Comparison of ENCODE assay signal across 13 cellular contexts in the genomic region with DNA sequence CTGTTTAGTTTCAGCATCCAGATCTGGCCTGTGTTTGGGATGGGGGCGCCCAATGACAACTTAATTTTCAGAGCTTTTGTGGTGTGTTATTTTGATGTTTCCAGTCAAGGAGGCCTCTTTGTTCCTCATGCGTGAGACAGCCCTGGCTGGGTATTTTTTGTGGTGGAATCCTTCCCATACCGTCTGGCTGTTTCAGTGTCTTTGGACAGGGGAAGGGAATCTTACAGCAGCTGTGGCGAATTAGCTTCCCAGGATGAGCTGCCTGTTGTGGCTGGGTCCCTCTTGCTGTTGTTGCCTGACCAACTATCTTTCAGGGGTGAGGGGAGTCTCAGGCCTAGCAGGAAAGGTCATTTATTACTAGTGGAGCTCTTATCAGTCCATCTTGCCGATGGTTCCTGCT.
"Had no signal": no experiment of that assay in that cellular context is flagged by ENCODE, and none has a peak within 500 bp of the region (broad histone marks: within the 10 kb centered on the region; RNA-seq: fewer than 3 reads in every experiment).

No MANE protein-coding gene starts in this region.

- H3K27ac Mint-ChIP-seq: dendritic cell treated with granulocyte-macrophage colony-stimulating factor and Interleukin-4, amounts not matched to agents 40 ng/mL and 50 ng/mL, for 4 days; effector memory CD8-positive, alpha-beta T cell; naive thymus-derived CD8-positive, alpha-beta T cell had no signal

- H3K36me3 Mint-ChIP-seq: naive thymus-derived CD8-positive, alpha-beta T cell had no signal

- DNase-seq: effector memory CD8-positive, alpha-beta T cell; erythroblast; heart left ventricle; hippocampal formation; left colon; mesendoderm; naive thymus-derived CD8-positive, alpha-beta T cell; stimulated activated CD4-positive, alpha-beta T cell treated with anti-CD3 and anti-CD28 coated beads, Interleukin-2, amount 100 ng/mL, for 48 hours; stimulated activated naive CD4-positive, alpha-beta T cell treated with Interleukin-2 at 50 U/mL for 16 hours; trophoblast cell had no signal

- H3K9me3 Mint-ChIP-seq: dendritic cell treated with granulocyte-macrophage colony-stimulating factor and Interleukin-4, amounts not matched to agents 40 ng/mL and 50 ng/mL, for 4 days; effector memory CD8-positive, alpha-beta T cell; naive thymus-derived CD8-positive, alpha-beta T cell had no signal

- H3K27ac ChIP-seq: heart left ventricle, right atrium auricular region had no signal

- H3K36me3 ChIP-seq: heart left ventricle, right atrium auricular region had no signal

- H3K27me3 ChIP-seq: right atrium auricular region had no signal

- H3K4me3 Mint-ChIP-seq: dendritic cell treated with granulocyte-macrophage colony-stimulating factor and Interleukin-4, amounts not matched to agents 40 ng/mL and 50 ng/mL, for 4 days; effector memory CD8-positive, alpha-beta T cell; naive thymus-derived CD8-positive, alpha-beta T cell had no signal

- H3K4me3 ChIP-seq: heart left ventricle, right atrium auricular region, smooth muscle cell had no signal

- ATAC-seq: effector memory CD8-positive, alpha-beta T cell; heart left ventricle; left colon; naive thymus-derived CD8-positive, alpha-beta T cell had no signal

- H3K4me1 ChIP-seq: heart left ventricle, right atrium auricular region had no signal

- H3K4me1 Mint-ChIP-seq: naive thymus-derived CD8-positive, alpha-beta T cell had no signal

- H3K4me2 ChIP-seq: smooth muscle cell had no signal

- H3K9me3 ChIP-seq: heart left ventricle, right atrium auricular region had no signal

- H3K27me3 Mint-ChIP-seq: dendritic cell treated with granulocyte-macrophage colony-stimulating factor and Interleukin-4, amounts not matched to agents 40 ng/mL and 50 ng/mL, for 4 days had no signal
